In the genomic region with DNA sequence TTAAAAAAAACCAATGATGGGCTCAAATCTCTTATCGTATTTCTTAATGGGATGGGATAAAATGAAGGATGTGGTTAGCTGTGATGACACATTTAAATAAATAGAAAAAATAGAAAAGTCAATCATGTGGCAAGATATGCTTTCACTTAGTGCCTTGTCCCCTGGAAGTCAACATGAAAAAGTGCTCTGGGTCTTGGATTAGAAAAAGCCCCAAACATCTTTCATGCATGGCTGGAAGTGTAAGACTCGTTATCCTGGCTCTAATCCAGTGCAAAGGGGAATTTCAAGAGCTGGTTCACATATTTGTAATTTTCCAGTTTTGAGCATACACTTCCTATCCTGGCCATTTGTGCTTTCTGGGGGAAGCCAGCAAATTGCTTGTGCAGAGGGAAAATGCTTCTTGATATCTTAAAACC, we compare ENCODE assay signal across 9 cellular contexts.
A peak's percentile ranks its signal among the peaks of the same experiment; 100 is the strongest.
DNase-seq lines count a peak whose midpoint lies in the region; ATAC-seq and TF ChIP-seq lines count a peak whose summit lies in the region.
"Had no signal": no experiment of that assay in that cellular context is flagged by ENCODE, and none has a peak within 500 bp of the region (broad histone marks: within the 10 kb centered on the region; RNA-seq: fewer than 3 reads in every experiment).

No MANE protein-coding gene starts in this region.

- H3K4me1 ChIP-seq in PC-9 (replicated peaks; ENCODE audit: insufficient read depth) (peaks cover 31% of the 10 kb centered on the region), heart left ventricle (peaks cover 3 to 31% (median 19%) of the 10 kb centered on the region in 12 donors)

- H3F3A ChIP-seq in PC-9 (ENCODE audit: insufficient read depth, low read depth): peaks cover 15% of the 10 kb centered on the region; the same call in 1 of the 2 replicates

- POLR2A ChIA-PET in PC-9 (lab: Charles Lee; ENCODE audit: unreplicated experiment): no interaction called here

- no TSS peak for BruUV-seq in PC-9 (replicated peaks; lab: Mats Ljungman, UMichigan)

- no peak overlapping the region for H2AFZ ChIP-seq in PC-9

- ATAC-seq in heart left ventricle (peak in 2 of 4 donors; percentile 55 to 63), HG03025 (IDR thresholded peaks at IDR 0.05; ENCODE audit: low FRiP score, unreplicated experiment) (no peak), HG03159 (IDR thresholded peaks at IDR 0.05; ENCODE audit: unreplicated experiment) (no peak)
- ATAC-seq: K562 had no signal

- H3K27ac ChIP-seq in PC-9 (peak overlapping the region; percentile 49), heart left ventricle (peak overlapping the region in 10 of 12 donors; percentile 3 to 58 (median 27))

- WGBS in heart left ventricle, 4 donors: 15 to 28% (median 21%) methylated on average over 2 of the region's 2 CpGs

- H4K20me1 ChIP-seq in PC-9 (ENCODE audit: insufficient read depth): no peaks in the 10 kb centered on the region

- intact Hi-C loops in PC-9 (cut with micrococcal nuclease; ENCODE audit: unreplicated experiment): no loop called here
- intact Hi-C loops in heart left ventricle (cut with DNase I): loop anchor here in 2 of 10 donors (10.0 kb wide), 1 partner anchor 569 kb away; no protein-coding TSS in a partner anchor

- no peaks in the 10 kb centered on the region for H3K79me2 ChIP-seq in PC-9 (ENCODE audit: low read depth)

- H3K9me3 ChIP-seq in PC-9 (ENCODE audit: insufficient read depth, low read depth): 0 out of 2 replicates have a peak, but pooled peaks cover 3% of the 10 kb centered on the region
- H3K9me3 ChIP-seq in heart left ventricle: no peaks in the 10 kb centered on the region

- CTCF ChIA-PET in PC-9 (lab: Charles Lee): no interaction called here

- no peak for TF ChIP-seq POLR2A in heart left ventricle (IDR thresholded peaks at IDR 0.05)

- peaks cover 4% of the 10 kb centered on the region; the same call in 1 of the 2 replicates for H3K9me2 ChIP-seq in PC-9 (ENCODE audit: insufficient read depth)

- DNase-seq in NCI-H82 (lab: John Stamatoyannopoulos, UW) (peak; percentile 15), NCI-H82 treated with DMSO at 0.1 percent for 48 hours (lab: John Stamatoyannopoulos, UW; ENCODE audit: unreplicated experiment) (no peak), PC-9 (peak in 1 of 2 experiments; percentile 90), heart left ventricle (no peak), stromal cell of bone marrow (ENCODE audit: low read depth) (peak; percentile 66), T-helper 9 cell (no peak)

- no peak overlapping the region for H3K4me3 ChIP-seq in PC-9
- H3K4me3 ChIP-seq in heart left ventricle: no peak overlapping the region
- H3K4me3 ChIP-seq: K562 had no signal

- TF ChIP-seq CTCF in PC-9 (conservative IDR thresholded peaks at IDR 0.05) (no peak), heart left ventricle (IDR thresholded peaks at IDR 0.05) (no peak)

- peak overlapping the region; percentile 40 for H3K4me2 ChIP-seq in PC-9

- H3K27me3 ChIP-seq in PC-9 (ENCODE audit: insufficient read depth, low read depth): no peaks in the 10 kb centered on the region
- H3K27me3 ChIP-seq in heart left ventricle: no peaks in the 10 kb centered on the region

- H3K36me3 ChIP-seq in PC-9 (ENCODE audit: low read depth) (0 out of 2 replicates have a peak, but pooled peaks cover 6% of the 10 kb centered on the region), heart left ventricle (no peaks in the 10 kb centered on the region)

Comparison
In these comparisons a context has a peak if more than half of its experiments do, and no peak if none do; other contexts are left out.
1. DNase-seq: peak in NCI-H82 (single experiment) and stromal cell of bone marrow (single experiment); none in NCI-H82 treated with DMSO at 0.1 percent for 48 hours (single experiment), heart left ventricle (0 of 5) and T-helper 9 cell (single experiment).